21 cellular contexts compared by ENCODE assay signal in genomic region chr16:4026854-4027253, GRCh38.
"Had no signal": no experiment of that assay in that cellular context is flagged by ENCODE, and none has a peak within 500 bp of the region (broad histone marks: within the 10 kb centered on the region; RNA-seq: fewer than 3 reads in every experiment).

No MANE protein-coding gene starts in this region.

- H3K27ac Mint-ChIP-seq: stimulated activated naive B cell treated with anti-CD40 and anti-IgM and Interleukin-4, amounts not matched to agents 10 μg/mL and 1 μg/mL and 100 μg/mL, for 72 hours; stimulated activated naive CD8-positive, alpha-beta T cell treated with anti-CD3 and anti-CD28 coated beads, Interleukin-15, amount 100 ng/mL, for 72 hours had no signal

- H3K4me3 Mint-ChIP-seq: effector memory CD8-positive, alpha-beta T cell; naive B cell; stimulated activated naive B cell treated with anti-CD40 and anti-IgM and Interleukin-4, amounts not matched to agents 10 μg/mL and 1 μg/mL and 100 μg/mL, for 72 hours; stimulated activated naive CD8-positive, alpha-beta T cell treated with anti-CD3 and anti-CD28 coated beads, Interleukin-15, amount 100 ng/mL, for 72 hours had no signal

- DNase-seq: effector memory CD8-positive, alpha-beta T cell; gastrocnemius medialis; glutamatergic neuron; kidney; left cardiac atrium; left ventricle myocardium superior; mesenchymal stem cell; midbrain; naive B cell; sigmoid colon; stimulated activated CD4-positive, alpha-beta T cell treated with anti-CD3 and anti-CD28 coated beads, Interleukin-2, amount 100 ng/mL, for 24 hours; stimulated activated CD4-positive, alpha-beta T cell treated with anti-CD3 and anti-CD28 coated beads, Interleukin-4, amount 100 ng/mL, for 4 hours; stimulated activated naive B cell treated with anti-CD40 and anti-IgM and Interleukin-4, amounts not matched to agents 10 μg/mL and 1 μg/mL and 100 μg/mL, for 72 hours; stimulated activated naive CD8-positive, alpha-beta T cell treated with anti-CD3 and anti-CD28 coated beads, Interleukin-15, amount 100 ng/mL, for 72 hours; transverse colon had no signal

- H3K27me3 ChIP-seq: esophagus muscularis mucosa, gastrocnemius medialis, right atrium auricular region, sigmoid colon, transverse colon had no signal

- ATAC-seq: effector memory CD8-positive, alpha-beta T cell; gastrocnemius medialis; left cardiac atrium; left ventricle myocardium superior; stimulated activated naive B cell treated with anti-CD40 and anti-IgM and Interleukin-4, amounts not matched to agents 10 μg/mL and 1 μg/mL and 100 μg/mL, for 72 hours; stimulated activated naive CD8-positive, alpha-beta T cell treated with anti-CD3 and anti-CD28 coated beads, Interleukin-15, amount 100 ng/mL, for 72 hours had no signal

- H3K4me1 ChIP-seq: esophagus muscularis mucosa, gastrocnemius medialis, right atrium auricular region, sigmoid colon had no signal

- H3K9me3 ChIP-seq: esophagus muscularis mucosa, gastrocnemius medialis, right atrium auricular region, sigmoid colon, thoracic aorta, transverse colon had no signal

- H3K4me3 ChIP-seq: esophagus muscularis mucosa, gastrocnemius medialis, lung, right atrium auricular region, sigmoid colon, skin epidermis, thoracic aorta, transverse colon had no signal

- H3K36me3 ChIP-seq: esophagus muscularis mucosa, gastrocnemius medialis, right atrium auricular region, sigmoid colon, transverse colon had no signal

- H3K9me3 Mint-ChIP-seq: effector memory CD8-positive, alpha-beta T cell; stimulated activated naive B cell treated with anti-CD40 and anti-IgM and Interleukin-4, amounts not matched to agents 10 μg/mL and 1 μg/mL and 100 μg/mL, for 72 hours had no signal

- H3K27me3 Mint-ChIP-seq: effector memory CD8-positive, alpha-beta T cell; naive B cell; stimulated activated naive B cell treated with anti-CD40 and anti-IgM and Interleukin-4, amounts not matched to agents 10 μg/mL and 1 μg/mL and 100 μg/mL, for 72 hours; stimulated activated naive CD8-positive, alpha-beta T cell treated with anti-CD3 and anti-CD28 coated beads, Interleukin-15, amount 100 ng/mL, for 72 hours had no signal

- H3K27ac ChIP-seq: epithelial cell of prostate, esophagus muscularis mucosa, gastrocnemius medialis, right atrium auricular region, sigmoid colon, skin epidermis, thoracic aorta, transverse colon had no signal
